Comparison of ENCODE assay signal across 8 cellular contexts in the genomic region with DNA sequence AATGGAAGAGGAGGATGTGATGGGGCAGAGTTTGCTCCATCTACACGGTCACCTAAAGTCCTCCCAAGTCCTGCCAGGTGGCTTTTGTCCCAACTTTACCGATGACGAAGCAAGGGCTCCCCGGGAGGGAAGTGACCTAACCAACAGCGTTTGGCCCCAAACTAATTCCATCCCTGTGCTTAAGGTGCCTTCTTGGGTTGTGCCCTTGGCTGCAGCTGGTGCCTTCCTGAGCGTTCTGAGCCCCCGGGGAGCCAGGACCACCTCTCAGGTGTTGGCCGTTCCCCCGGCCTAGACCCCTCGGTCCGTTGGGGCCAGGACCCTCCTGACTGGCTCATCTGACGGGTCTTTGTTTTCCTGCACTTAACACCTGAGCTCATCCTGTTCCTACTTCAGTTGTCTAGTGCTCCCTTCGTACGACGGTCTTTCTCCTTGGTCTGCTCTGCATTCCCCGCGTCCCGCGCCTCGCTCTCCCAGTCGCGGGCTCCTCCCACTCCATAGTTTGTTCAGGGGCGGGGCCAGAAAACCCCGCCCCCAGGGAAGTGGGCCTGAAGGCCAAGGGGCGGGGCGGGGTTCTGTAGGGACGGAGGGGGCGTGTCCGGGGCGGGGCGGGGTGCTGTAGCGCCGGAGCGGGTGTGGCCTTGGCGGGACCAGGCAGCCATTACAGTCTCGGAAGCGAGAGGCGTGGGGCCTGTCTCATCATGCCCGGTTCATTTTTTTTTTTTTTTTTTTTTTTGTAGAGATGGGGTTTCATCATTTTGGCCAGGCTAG. TPM values are rescaled to one million over a fixed set of nuclear protein-coding genes. Genes with fewer than 3 reads are reported as not detected.
DNase-seq lines count a peak whose midpoint lies in the region; ATAC-seq and TF ChIP-seq lines count a peak whose summit lies in the region.

No MANE protein-coding gene starts in this region.

- no peaks in the 10 kb centered on the region for H3K36me3 Mint-ChIP-seq in glutamatergic neuron (ENCODE audit: unreplicated experiment)

- peak overlapping the region; percentile 89 for H3K4me3 Mint-ChIP-seq in glutamatergic neuron (ENCODE audit: unreplicated experiment)

- peaks cover 12% of the 10 kb centered on the region for H3K27me3 Mint-ChIP-seq in glutamatergic neuron (ENCODE audit: unreplicated experiment)

- DNase-seq in AML-193 (lab: John Stamatoyannopoulos, UW) (peak; percentile 86 to 90), LoVo (ENCODE audit: low spot score) (peak; percentile 94), SK-N-MC (ENCODE audit: low read depth, low spot score) (no peak), glutamatergic neuron (peak; percentile 91), pons (ENCODE audit: low spot score) (peak; percentile 78), tibial nerve (ENCODE audit: low spot score in 2 of 2) (peak; percentile 77 to 78)
- DNase-seq in activated naive CD4-positive, alpha-beta T cell treated with anti-CD3 and anti-CD28 coated beads, Interleukin-2, amount 50 U/mL, for 16 hours: peak; percentile 91

- H3K27ac Mint-ChIP-seq in glutamatergic neuron (ENCODE audit: unreplicated experiment): no peak overlapping the region

- TF ChIP-seq POLR2A in tibial nerve (IDR thresholded peaks at IDR 0.05): no peak

- H3K4me3 ChIP-seq in SK-N-MC (peak overlapping the region; percentile 70), tibial nerve (peak overlapping the region in 1 of 4 donors; percentile 15)

- WGBS in tibial nerve, 2 donors: 3 to 7% methylated on average over 39 of the region's 39 CpGs

- H3K9ac ChIP-seq in SK-N-MC (ENCODE audit: insufficient read length): no peak overlapping the region

- no peaks in the 10 kb centered on the region for H3K36me3 ChIP-seq in SK-N-MC (ENCODE audit: insufficient read depth, low read length)
- no peaks in the 10 kb centered on the region for H3K36me3 ChIP-seq in tibial nerve

- H3K9me3 Mint-ChIP-seq in glutamatergic neuron (ENCODE audit: unreplicated experiment): peaks cover 4% of the 10 kb centered on the region

- H3K4me1 ChIP-seq in tibial nerve: peaks cover 0 to 7% (median 3%) of the 10 kb centered on the region in 4 donors

- peak; percentile 35 for ATAC-seq in GM19468 (IDR thresholded peaks at IDR 0.05; ENCODE audit: extremely low read depth, unreplicated experiment)

- H3K4me1 Mint-ChIP-seq in glutamatergic neuron (ENCODE audit: low read depth, unreplicated experiment): peaks cover 10% of the 10 kb centered on the region

- H3K9me3 ChIP-seq in SK-N-MC (ENCODE audit: low read depth, low read length): no peaks in the 10 kb centered on the region
- H3K9me3 ChIP-seq in tibial nerve: no peaks in the 10 kb centered on the region

- TF ChIP-seq CTCF in glutamatergic neuron (IDR thresholded peaks at IDR 0.05; ENCODE audit: partially characterized antibody, unreplicated experiment) (no peak), tibial nerve (IDR thresholded peaks at IDR 0.05) (no peak)

- H3K27ac ChIP-seq in SK-N-MC (no peak overlapping the region), tibial nerve (no peak overlapping the region)

- H3K27me3 ChIP-seq in tibial nerve: peaks cover 0 to 52% of the 10 kb centered on the region in 2 donors

- TF ChIP-seq EP300 in tibial nerve (IDR thresholded peaks at IDR 0.05): no peak

RNA-seq across cellular contexts. Expression of a gene that starts 0.8 kb away (rescaled TPM):
- 0.74 TPM for total RNA-seq in glutamatergic neuron (ENCODE audit: unreplicated experiment)
- total RNA-seq in tibial nerve: not detected

RNA-seq across cellular contexts. Expression of a gene that starts 12.5 kb away (rescaled TPM):
- total RNA-seq in glutamatergic neuron (ENCODE audit: unreplicated experiment) (31.6 TPM), tibial nerve (10 to 100 TPM; 19.4 to 29.2 (median 21.5) TPM)

RNA-seq across cellular contexts. Expression of a gene that starts 34.5 kb away (rescaled TPM):
- total RNA-seq in glutamatergic neuron (ENCODE audit: unreplicated experiment): 1.3 TPM
- 10 to 100 TPM in 3 of 4 donors, 1 to 10 TPM in 1; 4.2 to 32.9 (median 21.7) TPM for total RNA-seq in tibial nerve

RNA-seq across cellular contexts. Expression of a gene that starts 34.9 kb away (rescaled TPM):
- 18.7 TPM for total RNA-seq in glutamatergic neuron (ENCODE audit: unreplicated experiment)
- total RNA-seq in tibial nerve: 10 to 100 TPM in 1 of 4 donors, 1 to 10 TPM in 3; 7.7 to 17.1 (median 8.9) TPM

RNA-seq across cellular contexts. Expression of a gene that starts 53.6 kb away (rescaled TPM):
- total RNA-seq in glutamatergic neuron (ENCODE audit: unreplicated experiment) (not detected), tibial nerve (under 1 TPM in 2 of 4 donors, not detected in 2; under 0.01 to 0.42 TPM)
